1 cellular context compared by ENCODE assay signal in the genomic region with DNA sequence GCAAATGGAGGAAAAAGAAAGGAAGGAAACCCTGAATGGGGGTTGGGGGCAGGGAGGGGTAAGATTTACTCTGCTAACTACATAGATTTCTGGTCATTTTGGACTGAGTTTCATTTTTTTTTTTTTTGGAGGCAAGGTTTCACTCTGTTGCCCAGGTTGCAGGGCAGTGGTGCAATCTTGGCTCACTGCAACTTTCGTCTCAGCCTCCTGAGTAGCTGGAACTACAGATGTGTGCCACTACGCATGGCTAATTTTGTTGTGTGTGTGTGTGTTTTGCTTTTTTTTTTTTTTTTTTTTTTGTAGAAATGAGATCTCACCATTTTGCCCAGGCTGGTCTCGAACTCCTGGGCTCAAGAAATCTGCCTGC.
TF ChIP-seq lines count a peak whose summit lies in the region.

No MANE protein-coding gene starts in this region.

TF ChIP-seq in SK-N-SH, 30 proteins besides CTCF, POLR2A, EP300 and RAD21 (continued from another document):
- no peak for TF ChIP-seq ZBTB33 (IDR thresholded peaks at IDR 0.05; ENCODE audit: borderline replicate concordance, low read depth)
- TF ChIP-seq, protein P1, sequence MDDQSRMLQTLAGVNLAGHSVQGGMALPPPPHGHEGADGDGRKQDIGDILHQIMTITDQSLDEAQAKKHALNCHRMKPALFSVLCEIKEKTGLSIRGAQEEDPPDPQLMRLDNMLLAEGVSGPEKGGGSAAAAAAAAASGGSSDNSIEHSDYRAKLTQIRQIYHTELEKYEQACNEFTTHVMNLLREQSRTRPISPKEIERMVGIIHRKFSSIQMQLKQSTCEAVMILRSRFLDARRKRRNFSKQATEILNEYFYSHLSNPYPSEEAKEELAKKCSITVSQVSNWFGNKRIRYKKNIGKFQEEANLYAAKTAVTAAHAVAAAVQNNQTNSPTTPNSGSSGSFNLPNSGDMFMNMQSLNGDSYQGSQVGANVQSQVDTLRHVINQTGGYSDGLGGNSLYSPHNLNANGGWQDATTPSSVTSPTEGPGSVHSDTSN (IDR thresholded peaks at IDR 0.05): no peak
